1 cellular context compared by ENCODE assay signal in the genomic region with DNA sequence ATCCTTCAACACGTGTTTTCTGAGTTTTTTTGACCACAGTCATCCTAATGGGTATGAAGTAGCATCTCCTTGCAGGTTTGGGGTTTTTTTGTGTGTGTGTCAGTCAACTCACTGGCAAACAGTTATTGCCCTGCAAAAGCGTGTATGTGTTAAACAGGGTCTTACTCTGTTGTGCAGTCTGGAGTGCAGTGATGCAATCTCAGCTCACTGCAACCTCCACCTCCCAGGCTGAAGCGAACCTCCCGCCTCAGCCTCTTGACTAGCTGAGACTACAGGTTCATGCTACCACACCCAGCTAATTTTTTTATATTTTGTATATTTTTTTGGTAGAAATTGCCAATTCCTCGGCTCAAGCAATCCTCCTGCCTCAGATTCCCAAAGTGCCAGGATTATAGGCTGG.
TF ChIP-seq lines count a peak whose summit lies in the region.

No MANE protein-coding gene starts in this region.

TF ChIP-seq in K562, 482 proteins besides CTCF, POLR2A, EP300 and RAD21:
- TF ChIP-seq CEBPG (CRISPR knock-in tag; IDR thresholded peaks at IDR 0.05) (no peak), CEBPG (tag; conservative IDR thresholded peaks at IDR 0.05 in 1 of 2, IDR thresholded peaks at IDR 0.05 in 1 of 2) (peak in 1 of 2 experiments; percentile 32; a peak in 1 of 4 replicates), SMAD3 (CRISPR knock-in tag; conservative IDR thresholded peaks at IDR 0.05) (no peak), PML (IDR thresholded peaks at IDR 0.05; ENCODE audit: low read length) (no peak)
